In the genomic region with DNA sequence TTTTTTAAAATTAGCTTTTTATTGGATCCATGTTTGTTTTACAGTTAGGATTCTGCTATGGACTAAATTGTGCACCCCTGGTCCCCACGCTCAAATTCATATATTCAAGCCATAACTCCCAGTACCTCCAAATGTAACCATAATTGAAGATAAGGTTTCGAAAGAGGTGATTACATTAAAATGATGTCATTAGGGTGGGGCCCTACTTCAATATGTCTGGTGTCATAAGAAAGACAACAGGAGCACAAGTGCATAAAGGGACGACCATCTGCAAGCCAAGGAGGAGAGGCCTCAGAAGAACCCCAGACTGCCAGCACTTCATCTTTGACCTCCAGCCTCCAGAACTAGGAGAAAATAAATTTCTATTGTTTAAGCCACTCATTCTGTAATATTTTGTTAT, we compare ENCODE assay signal across 19 cellular contexts. TPM values are rescaled to one million over a fixed set of nuclear protein-coding genes. Genes with fewer than 3 reads are reported as not detected.
DNase-seq lines count a peak whose midpoint lies in the region; ATAC-seq, FAIRE-seq and TF ChIP-seq lines count a peak whose summit lies in the region.
"Had no signal": no experiment of that assay in that cellular context is flagged by ENCODE, and none has a peak within 500 bp of the region (broad histone marks: within the 10 kb centered on the region; RNA-seq: fewer than 3 reads in every experiment).

No MANE protein-coding gene starts in this region.

- peaks cover 25% of the 10 kb centered on the region for H3K4me1 ChIP-seq in HepG2 (ENCODE audit: insufficient read depth, low read length)
- H3K4me1 ChIP-seq in right lobe of liver: no peaks in the 10 kb centered on the region

- H3K27me3 ChIP-seq in HepG2 (ENCODE audit: control insufficient read depth in 1 of 2, insufficient read depth in 2 of 2, low read length in 2 of 2): peaks cover 1 to 8% of the 10 kb centered on the region in 2 experiments; a peak in 2 of 5 replicates
- H3K27me3 ChIP-seq in right lobe of liver: no peaks in the 10 kb centered on the region

- no peak overlapping the region for H3K4me2 ChIP-seq in HepG2 (ENCODE audit: low read depth, low read length)

- ATAC-seq in HepG2 (no peak), right lobe of liver (no peak), GM21528 (IDR thresholded peaks at IDR 0.05; ENCODE audit: low FRiP score, unreplicated experiment) (no peak)
- no peak for ATAC-seq in activated CD8-positive, alpha-beta T cell treated with anti-CD3 and anti-CD28 coated beads, Interleukin-2, amount 10 ng/mL, durations not matched to agents 7 days and 5 days
- ATAC-seq: K562, SK-N-SH treated with all-trans-retinoic acid at 6 μM for 48 hours had no signal

- H2AFZ ChIP-seq in HepG2 (ENCODE audit: low read length): no peak overlapping the region

- in situ Hi-C loops in HepG2 (cut with HindIII; ENCODE audit: extremely low pct_ligation_motif_present, low pct_unique_long_range_greater_than_20kb): no loop called here

- no peaks in the 10 kb centered on the region for H3K36me3 Mint-ChIP-seq in endothelial cell (ENCODE audit: low read depth, unreplicated experiment)
- no peaks in the 10 kb centered on the region for H3K36me3 Mint-ChIP-seq in activated CD8-positive, alpha-beta T cell treated with anti-CD3 and anti-CD28 coated beads, Interleukin-2, amount 10 ng/mL, durations not matched to agents 7 days and 5 days (ENCODE audit: low read depth)

- H4K20me1 ChIP-seq in HepG2 (ENCODE audit: insufficient read depth, low read length): no peaks in the 10 kb centered on the region

- H3K4me3 Mint-ChIP-seq in endothelial cell (ENCODE audit: unreplicated experiment): no peak overlapping the region
- H3K4me3 Mint-ChIP-seq in activated CD8-positive, alpha-beta T cell treated with anti-CD3 and anti-CD28 coated beads, Interleukin-2, amount 10 ng/mL, durations not matched to agents 7 days and 5 days: no peak overlapping the region
- H3K4me3 Mint-ChIP-seq: CD4-positive, alpha-beta T cell had no signal

- POLR2A ChIA-PET in HepG2 (lab: Yijun Ruan, JAX): no interaction called here
- POLR2A ChIA-PET in RWPE1 (lab: Yijun Ruan, JAX; ENCODE audit: low non-redundant PET): no interaction called here
- POLR2A ChIA-PET in activated CD8-positive, alpha-beta T cell treated with anti-CD3 and anti-CD28 coated beads, Interleukin-2, amount 10 ng/mL, durations not matched to agents 7 days and 5 days (lab: Charles Lee): no interaction called here

- intact Hi-C loops in HepG2 (cut with micrococcal nuclease; ENCODE audit: unreplicated experiment) (no loop called here), right lobe of liver (cut with DNase I) (no loop called here)

- FAIRE-seq in HepG2 (lab: Jason Lieb, UNC) (no peak), GM12891 (lab: Jason Lieb, UNC) (no peak)
- FAIRE-seq: A204.1, K562 had no signal

- no peak for TF ChIP-seq EP300 in HepG2 (IDR thresholded peaks at IDR 0.05; ENCODE audit: low read depth in 2 of 2, low read length in 2 of 2)
- TF ChIP-seq EP300 in HepG2 (CRISPR knock-in tag; IDR thresholded peaks at IDR 0.05; ENCODE audit: borderline replicate concordance): no peak

- H3K9me3 Mint-ChIP-seq in endothelial cell (ENCODE audit: unreplicated experiment): no peaks in the 10 kb centered on the region
- H3K9me3 Mint-ChIP-seq in activated CD8-positive, alpha-beta T cell treated with anti-CD3 and anti-CD28 coated beads, Interleukin-2, amount 10 ng/mL, durations not matched to agents 7 days and 5 days (ENCODE audit: insufficient read depth): peaks cover 6% of the 10 kb centered on the region
- H3K9me3 Mint-ChIP-seq: CD4-positive, alpha-beta T cell had no signal

- TF ChIP-seq RAD21 in HepG2 (CRISPR knock-in tag; IDR thresholded peaks at IDR 0.05): no peak

- BruUV-seq in HepG2 (replicated peaks; lab: Mats Ljungman, UMichigan): no TSS peak

- H3K9me3 ChIP-seq in HepG2 (ENCODE audit: low read length) (no peaks in the 10 kb centered on the region), right lobe of liver (no peaks in the 10 kb centered on the region)

- no peak overlapping the region for H3K9ac ChIP-seq in HepG2 (ENCODE audit: insufficient read depth, low read depth, low read length)

- H3K27me3 Mint-ChIP-seq in endothelial cell (ENCODE audit: unreplicated experiment): no peaks in the 10 kb centered on the region
- H3K27me3 Mint-ChIP-seq in activated CD8-positive, alpha-beta T cell treated with anti-CD3 and anti-CD28 coated beads, Interleukin-2, amount 10 ng/mL, durations not matched to agents 7 days and 5 days (ENCODE audit: low read depth): peaks cover 2% of the 10 kb centered on the region
- H3K27me3 Mint-ChIP-seq: CD4-positive, alpha-beta T cell had no signal

- CTCF ChIA-PET in HepG2 (lab: Yijun Ruan, JAX; ENCODE audit: low intra/inter-chr PET ratio, low total read pairs): no interaction called here
- CTCF ChIA-PET in RWPE1 (lab: Yijun Ruan, JAX): interaction anchor here (0.6 to 1.3 kb wide), 3 partner anchors 17 to 1533 kb away, joined by 3 to 4 read pairs (median 3); no protein-coding TSS in a partner anchor
- CTCF ChIA-PET in activated CD8-positive, alpha-beta T cell treated with anti-CD3 and anti-CD28 coated beads, Interleukin-2, amount 10 ng/mL, durations not matched to agents 7 days and 5 days (lab: Charles Lee): interaction anchor here (1.9 kb wide), 1 partner anchor 17 kb away, joined by 6 read pairs; no protein-coding TSS in a partner anchor

- H3K27ac Mint-ChIP-seq in endothelial cell (ENCODE audit: unreplicated experiment): no peak overlapping the region
- no peak overlapping the region for H3K27ac Mint-ChIP-seq in activated CD8-positive, alpha-beta T cell treated with anti-CD3 and anti-CD28 coated beads, Interleukin-2, amount 10 ng/mL, durations not matched to agents 7 days and 5 days
- H3K27ac Mint-ChIP-seq: CD4-positive, alpha-beta T cell had no signal

- H3K27ac ChIP-seq in HepG2 (ENCODE audit: extremely low read length, insufficient read depth, low read length) (no peak overlapping the region), right lobe of liver (no peak overlapping the region), RWPE1 (no peak overlapping the region)

- no peaks in the 10 kb centered on the region for H3K36me3 ChIP-seq in HepG2 (replicated peaks in 1 of 2; ENCODE audit: control insufficient read depth in 1 of 2, insufficient read depth in 2 of 2, low read length in 2 of 2)
- H3K36me3 ChIP-seq in right lobe of liver: no peaks in the 10 kb centered on the region

- TF ChIP-seq POLR2A in HepG2 (IDR thresholded peaks at IDR 0.05; ENCODE audit: insufficient read depth in 1 of 2, low read depth in 2 of 2, low read length in 2 of 2) (no peak), right lobe of liver (IDR thresholded peaks at IDR 0.05) (no peak), GM12891 (IDR thresholded peaks at IDR 0.05; ENCODE audit: low read depth, low read length) (no peak)

- H3K4me3 ChIP-seq in HepG2 (replicated peaks in 1 of 3; ENCODE audit: insufficient read depth in 1 of 3, low read depth in 2 of 3, low read length in 3 of 3): no peak overlapping the region
- no peak overlapping the region for H3K4me3 ChIP-seq in right lobe of liver
- H3K4me3 ChIP-seq in fibroblast of mammary gland (ENCODE audit: control insufficient read depth, low read depth, low read length): no peak overlapping the region
- H3K4me3 ChIP-seq: K562 had no signal

- no peaks in the 10 kb centered on the region for H3K79me2 ChIP-seq in HepG2 (ENCODE audit: insufficient read depth, low read length)

- no peaks in the 10 kb centered on the region for H3K4me1 Mint-ChIP-seq in endothelial cell (ENCODE audit: unreplicated experiment)
- H3K4me1 Mint-ChIP-seq in activated CD8-positive, alpha-beta T cell treated with anti-CD3 and anti-CD28 coated beads, Interleukin-2, amount 10 ng/mL, durations not matched to agents 7 days and 5 days (ENCODE audit: low read depth): no peaks in the 10 kb centered on the region

- no peak for DNase-seq in HepG2 (ENCODE audit: low spot score)
- no peak for DNase-seq in right lobe of liver
- peak; percentile 14 for DNase-seq in RWPE1 (ENCODE audit: low spot score)
- DNase-seq in fibroblast of mammary gland (ENCODE audit: low read depth): peak; percentile 14
- no peak for DNase-seq in endothelial cell (ENCODE audit: low spot score)
- no peak for DNase-seq in activated CD8-positive, alpha-beta T cell treated with anti-CD3 and anti-CD28 coated beads, Interleukin-2, amount 10 ng/mL, durations not matched to agents 7 days and 5 days
- DNase-seq in GM12891 (ENCODE audit: insufficient read length, low spot score): no peak
- DNase-seq: CD4-positive, alpha-beta T cell; GOT3; NCI-H1105 treated with DMSO at 0.1 percent for 48 hours; NCI-H1694; NCI-H2081 treated with DMSO at 0.1 percent for 48 hours; NCI-H510A; NCI-H774; SHP77 treated with DMSO at 0.1 percent for 48 hours had no signal

- WGBS in HepG2 (ENCODE audit: low lambda C conversion rate): 81% methylated on average over 3 of the region's 3 CpGs
- WGBS in right lobe of liver (ENCODE audit: insufficient coverage, low coverage, low lambda C conversion rate, missing lambda C conversion rate): 88% methylated on average over 3 of the region's 3 CpGs

- TF ChIP-seq CTCF in HepG2 (CRISPR knock-in tag; IDR thresholded peaks at IDR 0.05): no peak
- TF ChIP-seq CTCF in right lobe of liver (IDR thresholded peaks at IDR 0.05): no peak
- no peak for TF ChIP-seq CTCF in RWPE1 (conservative IDR thresholded peaks at IDR 0.05; ENCODE audit: low read depth)
- TF ChIP-seq CTCF in fibroblast of mammary gland (conservative IDR thresholded peaks at IDR 0.05; ENCODE audit: control insufficient read depth, insufficient read depth, low read depth, low read length): no peak
- no peak for TF ChIP-seq CTCF in endothelial cell (IDR thresholded peaks at IDR 0.05; ENCODE audit: unreplicated experiment)

RNA-seq across cellular contexts. Expression of a gene that starts 7.4 kb away (rescaled TPM):
- total RNA-seq in HepG2 (2016; rRNA removed; fragmentation: Illumina TruSeq; extraction: Trizol) (12.9 and 16.9 TPM in 2 replicates), right lobe of liver (1 to 10 TPM; 3.6 to 9.8 (median 8.1) TPM), endothelial cell (ENCODE audit: unreplicated experiment) (57.1 TPM)
- 2.5 TPM in 2 replicates for total RNA-seq in HepG2 (2016; cell fraction: cytosol; rRNA removed; fragmentation: Illumina TruSeq; extraction: Trizol; ENCODE audit: low read depth)
- total RNA-seq in HepG2 (2016; cell fraction: insoluble cytoplasmic fraction; rRNA removed; fragmentation: Illumina TruSeq; extraction: Trizol): 14.9 TPM in 2 replicates
- 8.5 and 8.9 TPM in 2 replicates for total RNA-seq in HepG2 (2016; cell fraction: membrane; rRNA removed; fragmentation: Illumina TruSeq; extraction: Trizol)
- 10.5 and 11.0 TPM in 2 replicates for total RNA-seq in HepG2 (2016; cell fraction: nucleus; rRNA removed; fragmentation: Illumina TruSeq; extraction: Trizol)
- 9.0 and 9.6 TPM in 2 replicates for polyA plus RNA-seq in HepG2 (2011; rRNA removed)
- 9.8 and 11.3 TPM in 2 replicates for polyA plus RNA-seq in HepG2 (2011; cell fraction: cytosol; rRNA removed)
- polyA plus RNA-seq in HepG2 (2011; cell fraction: nucleus; rRNA removed): 4.5 and 4.6 TPM in 2 replicates
- polyA plus RNA-seq in HepG2 (2012): 15.9 and 21.6 TPM in 2 replicates
- polyA plus RNA-seq in HepG2 (2016; cell fraction: cytosol; fragmentation: Illumina TruSeq; extraction: Trizol; ENCODE audit: low read depth): 3.6 and 3.8 TPM in 2 replicates
- 39.4 and 44.5 TPM in 2 replicates for polyA plus RNA-seq in HepG2 (2016; cell fraction: insoluble cytoplasmic fraction; fragmentation: Illumina TruSeq; extraction: Trizol; ENCODE audit: low read depth)
- polyA plus RNA-seq in HepG2 (2016; cell fraction: membrane; fragmentation: Illumina TruSeq; extraction: Trizol; ENCODE audit: low read depth): 10.7 and 10.9 TPM in 2 replicates
- 24.8 and 26.2 TPM in 2 replicates for polyA plus RNA-seq in HepG2 (2016; cell fraction: nucleus; fragmentation: Illumina TruSeq; extraction: Trizol; ENCODE audit: insufficient read depth, low read depth)
- 9.1 and 9.6 TPM in 2 replicates for polyA minus RNA-seq in HepG2 (2011; rRNA and poly(A)+ RNA removed; ENCODE audit: low replicate concordance)
- 10.9 and 13.7 TPM in 2 replicates for polyA minus RNA-seq in HepG2 (2011; cell fraction: cytosol; rRNA and poly(A)+ RNA removed)
- polyA minus RNA-seq in HepG2 (2011; cell fraction: nucleus; rRNA and poly(A)+ RNA removed): 6.5 and 8.1 TPM in 2 replicates
- total RNA-seq in activated CD8-positive, alpha-beta T cell treated with anti-CD3 and anti-CD28 coated beads, Interleukin-2, amount 10 ng/mL, durations not matched to agents 7 days and 5 days: 10 to 100 TPM; 31.3 to 34.0 TPM
- 28.5 TPM for polyA plus RNA-seq in GM12891 (2012; ENCODE audit: low read depth, missing spikeins)

RNA-seq across cellular contexts. Expression of a gene that starts 25.7 kb away (rescaled TPM):
- 0.02 TPM in 1 of 2 replicates, not detected in the other for total RNA-seq in HepG2 (2016; rRNA removed; fragmentation: Illumina TruSeq; extraction: Trizol)
- total RNA-seq in HepG2 (2016; cell fraction: cytosol; rRNA removed; fragmentation: Illumina TruSeq; extraction: Trizol; ENCODE audit: low read depth): not detected in 2 replicates
- total RNA-seq in HepG2 (2016; cell fraction: insoluble cytoplasmic fraction; rRNA removed; fragmentation: Illumina TruSeq; extraction: Trizol): 0.02 and 0.09 TPM in 2 replicates
- 0.10 and 0.46 TPM in 2 replicates for total RNA-seq in HepG2 (2016; cell fraction: membrane; rRNA removed; fragmentation: Illumina TruSeq; extraction: Trizol)
- 0.09 TPM in 1 of 2 replicates, not detected in the other for total RNA-seq in HepG2 (2016; cell fraction: nucleus; rRNA removed; fragmentation: Illumina TruSeq; extraction: Trizol)
- 0.08 and 0.10 TPM in 2 replicates for polyA plus RNA-seq in HepG2 (2011; rRNA removed)
- polyA plus RNA-seq in HepG2 (2011; cell fraction: cytosol; rRNA removed): 0.11 and 0.12 TPM in 2 replicates
- 0.31 and 0.54 TPM in 2 replicates for polyA plus RNA-seq in HepG2 (2011; cell fraction: nucleus; rRNA removed)
- 0.15 and 0.20 TPM in 2 replicates for polyA plus RNA-seq in HepG2 (2012)
- polyA plus RNA-seq in HepG2 (2016; cell fraction: cytosol; fragmentation: Illumina TruSeq; extraction: Trizol; ENCODE audit: low read depth): not detected in 2 replicates
- 0.04 TPM in 1 of 2 replicates, not detected in the other for polyA plus RNA-seq in HepG2 (2016; cell fraction: insoluble cytoplasmic fraction; fragmentation: Illumina TruSeq; extraction: Trizol; ENCODE audit: low read depth)
- polyA plus RNA-seq in HepG2 (2016; cell fraction: membrane; fragmentation: Illumina TruSeq; extraction: Trizol; ENCODE audit: low read depth): not detected in 2 replicates
- polyA plus RNA-seq in HepG2 (2016; cell fraction: nucleus; fragmentation: Illumina TruSeq; extraction: Trizol; ENCODE audit: insufficient read depth, low read depth): not detected in 2 replicates
- 0.16 and 16.6 TPM in 2 replicates for polyA minus RNA-seq in HepG2 (2011; rRNA and poly(A)+ RNA removed; ENCODE audit: low replicate concordance)
- polyA minus RNA-seq in HepG2 (2011; cell fraction: cytosol; rRNA and poly(A)+ RNA removed): 0.18 TPM in 1 of 2 replicates, not detected in the other
- polyA minus RNA-seq in HepG2 (2011; cell fraction: nucleus; rRNA and poly(A)+ RNA removed): 0.37 and 0.52 TPM in 2 replicates
- 1 to 10 TPM; 1.9 to 8.5 (median 3.3) TPM for total RNA-seq in right lobe of liver
- 200 TPM for total RNA-seq in endothelial cell (ENCODE audit: unreplicated experiment)
- total RNA-seq in activated CD8-positive, alpha-beta T cell treated with anti-CD3 and anti-CD28 coated beads, Interleukin-2, amount 10 ng/mL, durations not matched to agents 7 days and 5 days: 10 to 100 TPM; 13.7 to 15.2 TPM
- 6.1 TPM for polyA plus RNA-seq in GM12891 (2012; ENCODE audit: low read depth, missing spikeins)

Comparison
In these comparisons a context has a peak if more than half of its experiments do, and no peak if none do; other contexts are left out.
1. DNase-seq: peak in RWPE1 (single experiment) and fibroblast of mammary gland (single experiment); none in HepG2 (single experiment), right lobe of liver (0 of 3), endothelial cell (single experiment), activated CD8-positive, alpha-beta T cell treated with anti-CD3 and anti-CD28 coated beads, Interleukin-2, amount 10 ng/mL, durations not matched to agents 7 days and 5 days (single experiment) and GM12891 (single experiment).
2. RNA of a gene that starts 25.7 kb away (total RNA-seq): 200 TPM in endothelial cell (single experiment); 13.7 to 15.2 TPM in activated CD8-positive, alpha-beta T cell treated with anti-CD3 and anti-CD28 coated beads, Interleukin-2, amount 10 ng/mL, durations not matched to agents 7 days and 5 days, 1.9 to 8.5 TPM in right lobe of liver and 0.02 to 0.46 TPM in HepG2; every median in the first group is over 10 times any median in the second.